19 cellular contexts compared by ENCODE assay signal in the genomic region with DNA sequence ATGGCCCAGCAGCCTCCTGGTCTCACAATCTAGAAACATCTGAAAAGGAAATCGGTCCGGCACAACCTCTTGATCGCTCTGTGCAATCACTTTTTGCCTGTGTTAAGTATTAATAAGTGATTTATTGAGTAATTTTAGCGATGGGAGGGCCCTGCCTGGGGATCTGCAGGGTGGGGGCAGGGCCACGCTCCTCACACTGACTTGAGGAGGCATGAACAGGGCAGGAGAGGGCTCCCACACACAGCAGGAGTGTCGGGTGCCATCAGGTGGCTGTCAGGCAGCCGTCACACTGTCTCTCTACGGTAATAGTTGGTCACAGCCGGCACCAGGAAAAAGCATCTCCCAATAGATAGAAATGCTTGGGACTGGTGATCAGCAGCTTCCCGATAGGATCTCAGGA.
DNase-seq lines count a peak whose midpoint lies in the region; ATAC-seq, FAIRE-seq and TF ChIP-seq lines count a peak whose summit lies in the region.
"Had no signal": no experiment of that assay in that cellular context is flagged by ENCODE, and none has a peak within 500 bp of the region (broad histone marks: within the 10 kb centered on the region; RNA-seq: fewer than 3 reads in every experiment).

No MANE protein-coding gene starts in this region.

- H3K4me3 ChIP-seq in HepG2 (replicated peaks in 1 of 3; ENCODE audit: insufficient read depth in 1 of 3, low read depth in 2 of 3, low read length in 3 of 3): no peak overlapping the region
- H3K4me3 ChIP-seq in right lobe of liver: no peak overlapping the region
- H3K4me3 ChIP-seq in left lung: no peak overlapping the region
- H3K4me3 ChIP-seq: BLaER1 treated with 17β-estradiol and CSF1 and Interleukin-3, amounts not matched to agents 10 nM and 100 nM; HAP-1 had no signal

- FAIRE-seq in HepG2 (lab: Jason Lieb, UNC): no peak
- FAIRE-seq: H1 had no signal

- TF ChIP-seq RAD21 in HepG2 (CRISPR knock-in tag; IDR thresholded peaks at IDR 0.05): no peak

- TF ChIP-seq POLR2A in HepG2 (IDR thresholded peaks at IDR 0.05; ENCODE audit: insufficient read depth in 1 of 2, low read depth in 2 of 2, low read length in 2 of 2) (no peak), right lobe of liver (IDR thresholded peaks at IDR 0.05) (no peak)

- no peak overlapping the region for H3K9ac ChIP-seq in HepG2 (ENCODE audit: insufficient read depth, low read depth, low read length)
- H3K9ac ChIP-seq: BLaER1 treated with 17β-estradiol and CSF1 and Interleukin-3, amounts not matched to agents 10 nM and 100 nM had no signal

- ATAC-seq in HepG2: 0 out of 3 replicates have a peak, but pooled peaks have one; percentile 26
- ATAC-seq in right lobe of liver: no peak
- ATAC-seq in left lung: peak; percentile 84
- no peak for ATAC-seq in GM19395 (IDR thresholded peaks at IDR 0.05; ENCODE audit: unreplicated experiment)
- ATAC-seq: CD8-positive, alpha-beta T cell had no signal

- no peak overlapping the region for H2AFZ ChIP-seq in HepG2 (ENCODE audit: low read length)

- H3K4me3 Mint-ChIP-seq in osteocyte (ENCODE audit: unreplicated experiment): no peak overlapping the region
- H3K4me3 Mint-ChIP-seq: B cell; CD8-positive, alpha-beta T cell had no signal

- H3K79me2 ChIP-seq in HepG2 (ENCODE audit: insufficient read depth, low read length): no peaks in the 10 kb centered on the region

- H3K4me1 ChIP-seq in HepG2 (ENCODE audit: insufficient read depth, low read length): no peaks in the 10 kb centered on the region
- no peaks in the 10 kb centered on the region for H3K4me1 ChIP-seq in right lobe of liver
- H3K4me1 ChIP-seq in left lung: no peaks in the 10 kb centered on the region
- H3K4me1 ChIP-seq: HAP-1 had no signal

- no peak for DNase-seq in HepG2 (ENCODE audit: low spot score)
- DNase-seq in right lobe of liver: no peak
- no peak for DNase-seq in left lung
- peak; percentile 68 for DNase-seq in osteocyte (ENCODE audit: extremely low spot score, unreplicated experiment)
- no peak for DNase-seq in NCI-H2171 (lab: John Stamatoyannopoulos, UW)
- no peak for DNase-seq in AML-193 (lab: John Stamatoyannopoulos, UW)
- DNase-seq in ecto neural progenitor cell (ENCODE audit: low spot score): no peak
- DNase-seq: 8988T; Calu3; CD8-positive, alpha-beta T cell; DMS79 treated with DMSO at 0.1 percent for 48 hours; GF-D8; IMR-90 had no signal

- H3K27me3 Mint-ChIP-seq in osteocyte (ENCODE audit: unreplicated experiment): peaks cover 6% of the 10 kb centered on the region

- 76% methylated on average over 3 of the region's 10 CpGs for WGBS in HepG2 (ENCODE audit: low lambda C conversion rate)
- 69% methylated on average over 6 of the region's 10 CpGs for WGBS in right lobe of liver (ENCODE audit: insufficient coverage, low coverage, low lambda C conversion rate, missing lambda C conversion rate)

- H3K36me3 ChIP-seq in HepG2 (replicated peaks in 1 of 2; ENCODE audit: control insufficient read depth in 1 of 2, insufficient read depth in 2 of 2, low read length in 2 of 2) (no peaks in the 10 kb centered on the region), right lobe of liver (no peaks in the 10 kb centered on the region), left lung (no peaks in the 10 kb centered on the region)
- H3K36me3 ChIP-seq: BLaER1 treated with 17β-estradiol and CSF1 and Interleukin-3, amounts not matched to agents 10 nM and 100 nM; HAP-1 had no signal

- H3K36me3 Mint-ChIP-seq in osteocyte (ENCODE audit: unreplicated experiment): no peaks in the 10 kb centered on the region
- H3K36me3 Mint-ChIP-seq: CD8-positive, alpha-beta T cell had no signal

- in situ Hi-C loops in HepG2 (cut with HindIII; ENCODE audit: extremely low pct_ligation_motif_present, low pct_unique_long_range_greater_than_20kb): no loop called here

- intact Hi-C loops in HepG2 (cut with micrococcal nuclease; ENCODE audit: unreplicated experiment): no loop called here
- intact Hi-C loops in right lobe of liver (cut with DNase I): no loop called here
- intact Hi-C loops in left lung (cut with DNase I): no loop called here

- TF ChIP-seq EP300 in HepG2 (IDR thresholded peaks at IDR 0.05; ENCODE audit: low read depth in 2 of 2, low read length in 2 of 2): no peak
- no peak for TF ChIP-seq EP300 in HepG2 (CRISPR knock-in tag; IDR thresholded peaks at IDR 0.05; ENCODE audit: borderline replicate concordance)

- H3K27ac Mint-ChIP-seq in osteocyte (ENCODE audit: unreplicated experiment): no peak overlapping the region
- H3K27ac Mint-ChIP-seq: B cell; CD8-positive, alpha-beta T cell had no signal

- POLR2A ChIA-PET in HepG2 (lab: Yijun Ruan, JAX): no interaction called here

- peaks cover 0 to 33% of the 10 kb centered on the region in 2 experiments; a peak in 3 of 5 replicates for H3K27me3 ChIP-seq in HepG2 (ENCODE audit: control insufficient read depth in 1 of 2, insufficient read depth in 2 of 2, low read length in 2 of 2)
- H3K27me3 ChIP-seq in right lobe of liver: no peaks in the 10 kb centered on the region
- peaks cover 0 to 29% of the 10 kb centered on the region in 2 donors for H3K27me3 ChIP-seq in left lung

- H3K9me3 ChIP-seq in HepG2 (ENCODE audit: low read length) (no peaks in the 10 kb centered on the region), right lobe of liver (no peaks in the 10 kb centered on the region), left lung (no peaks in the 10 kb centered on the region)
- H3K9me3 ChIP-seq: HAP-1 had no signal

- no peaks in the 10 kb centered on the region for H3K9me3 Mint-ChIP-seq in osteocyte (ENCODE audit: unreplicated experiment)
- H3K9me3 Mint-ChIP-seq: CD8-positive, alpha-beta T cell had no signal

- no peak overlapping the region for H3K27ac ChIP-seq in HepG2 (ENCODE audit: extremely low read length, insufficient read depth, low read length)
- no peak overlapping the region for H3K27ac ChIP-seq in right lobe of liver
- no peak overlapping the region for H3K27ac ChIP-seq in left lung
- H3K27ac ChIP-seq: BLaER1 treated with 17β-estradiol and CSF1 and Interleukin-3, amounts not matched to agents 10 nM and 100 nM; HL-60 had no signal

- BruUV-seq in HepG2 (replicated peaks; lab: Mats Ljungman, UMichigan): no TSS peak

- H3K4me2 ChIP-seq in HepG2 (ENCODE audit: low read depth, low read length): no peak overlapping the region
- H3K4me2 ChIP-seq: BLaER1 treated with 17β-estradiol and CSF1 and Interleukin-3, amounts not matched to agents 10 nM and 100 nM had no signal

- CTCF ChIA-PET in HepG2 (lab: Yijun Ruan, JAX; ENCODE audit: low intra/inter-chr PET ratio, low total read pairs): no interaction called here

- H3K4me1 Mint-ChIP-seq in osteocyte (ENCODE audit: unreplicated experiment): no peaks in the 10 kb centered on the region

- H4K20me1 ChIP-seq in HepG2 (ENCODE audit: insufficient read depth, low read length): no peaks in the 10 kb centered on the region
- H4K20me1 ChIP-seq: BLaER1 treated with 17β-estradiol and CSF1 and Interleukin-3, amounts not matched to agents 10 nM and 100 nM had no signal

- TF ChIP-seq CTCF in HepG2 (CRISPR knock-in tag; IDR thresholded peaks at IDR 0.05) (no peak), right lobe of liver (IDR thresholded peaks at IDR 0.05) (no peak), left lung (IDR thresholded peaks at IDR 0.05) (no peak), osteocyte (IDR thresholded peaks at IDR 0.05) (no peak)

TF ChIP-seq in HepG2, 621 proteins besides CTCF, POLR2A, EP300 and RAD21 (continues in another document):
- TF ChIP-seq TFE3 (CRISPR knock-in tag; IDR thresholded peaks at IDR 0.05): no peak
- TF ChIP-seq KLF16 (CRISPR knock-in tag; IDR thresholded peaks at IDR 0.05): no peak
- no peak for TF ChIP-seq DMAP1 (CRISPR knock-in tag; IDR thresholded peaks at IDR 0.05)
- TF ChIP-seq CBX5 (CRISPR knock-in tag; IDR thresholded peaks at IDR 0.05; ENCODE audit: borderline replicate concordance): no peak
- TF ChIP-seq ZNF788 (CRISPR knock-in tag; IDR thresholded peaks at IDR 0.05; ENCODE audit: borderline replicate concordance): no peak
- TF ChIP-seq ZBTB7B (CRISPR knock-in tag; IDR thresholded peaks at IDR 0.05): no peak
- no peak for TF ChIP-seq CENPT (CRISPR knock-in tag; IDR thresholded peaks at IDR 0.05; ENCODE audit: low read depth)
- no peak for TF ChIP-seq NPAS2 (CRISPR knock-in tag; IDR thresholded peaks at IDR 0.05; ENCODE audit: borderline replicate concordance)

Comparison
In these comparisons a context has a peak if more than half of its experiments do, and no peak if none do; other contexts are left out.
1. ATAC-seq: peak in HepG2 (single experiment) and left lung (single experiment); none in right lobe of liver (0 of 4) and GM19395 (single experiment).